ENCODE assay signal across 17 cellular contexts in genomic region chr5:62395210-62395950, GRCh38. TPM values are rescaled to one million over a fixed set of nuclear protein-coding genes. Genes with fewer than 3 reads are reported as not detected.
DNase-seq lines count a peak whose midpoint lies in the region; ATAC-seq and TF ChIP-seq lines count a peak whose summit lies in the region.
"Had no signal": no experiment of that assay in that cellular context is flagged by ENCODE, and none has a peak within 500 bp of the region (broad histone marks: within the 10 kb centered on the region; RNA-seq: fewer than 3 reads in every experiment).

No MANE protein-coding gene starts in this region.

- H3K36me3 Mint-ChIP-seq in CD4-positive, CD25-positive, alpha-beta regulatory T cell = peaks cover 38% of the 10 kb centered on the region
- peaks cover 100% of the 10 kb centered on the region for H3K36me3 Mint-ChIP-seq in activated T-helper 17 cell treated with anti-CD3 and anti-CD28 coated beads, Interleukin-2, amount 50 U/mL, for 72 hours (ENCODE audit: low read depth)

- no peak for TF ChIP-seq EP300 in SK-N-SH (IDR thresholded peaks at IDR 0.05; ENCODE audit: borderline replicate concordance in 1 of 2, low read depth in 1 of 2, low read length in 1 of 2)

- POLR2A ChIA-PET in SK-N-SH (lab: Yijun Ruan, JAX) = interaction anchor here (1.1 kb wide), 1 partner anchor 13 kb away, joined by 3 read pairs; no protein-coding TSS in a partner anchor

- H3K9ac ChIP-seq in SK-N-SH = no peak overlapping the region
- H3K9ac ChIP-seq: BLaER1 treated with 17β-estradiol and CSF1 and Interleukin-3, amounts not matched to agents 10 nM and 100 nM; KMS-11 had no signal

- WGBS in SK-N-SH (ENCODE audit: low lambda C conversion rate) = 95% methylated on average over 5 of the region's 5 CpGs

- H3K27ac Mint-ChIP-seq in CD4-positive, CD25-positive, alpha-beta regulatory T cell = peak overlapping the region in 2 of 3 donors; percentile 25 to 38
- H3K27ac Mint-ChIP-seq in activated T-helper 17 cell treated with anti-CD3 and anti-CD28 coated beads, Interleukin-2, amount 50 U/mL, for 72 hours = peak overlapping the region; percentile 50

- H3K4me1 ChIP-seq in CD4-positive, CD25-positive, alpha-beta regulatory T cell (ENCODE audit: control insufficient read depth, insufficient read depth, low read length, poor library complexity, severe bottlenecking) = no peaks in the 10 kb centered on the region
- no peaks in the 10 kb centered on the region for H3K4me1 ChIP-seq in SK-N-SH (ENCODE audit: control insufficient read depth in 1 of 2, insufficient read depth in 2 of 2, low read depth in 1 of 2, low read length in 1 of 2)

- H4K20me1 ChIP-seq in SK-N-SH (ENCODE audit: insufficient read depth) = no peaks in the 10 kb centered on the region

- no peak for ATAC-seq in CD4-positive, CD25-positive, alpha-beta regulatory T cell (ENCODE audit: low read depth in 2 of 2)
- ATAC-seq in activated T-helper 17 cell treated with anti-CD3 and anti-CD28 coated beads, Interleukin-2, amount 50 U/mL, for 72 hours (replicated peaks) = peak; percentile 75
- ATAC-seq: left colon had no signal

- peaks cover 9 to 30% (median 13%) of the 10 kb centered on the region in 4 donors for H3K4me1 Mint-ChIP-seq in CD4-positive, CD25-positive, alpha-beta regulatory T cell
- peaks cover 9% of the 10 kb centered on the region for H3K4me1 Mint-ChIP-seq in activated T-helper 17 cell treated with anti-CD3 and anti-CD28 coated beads, Interleukin-2, amount 50 U/mL, for 72 hours

- no peak overlapping the region for H3K27ac ChIP-seq in CD4-positive, CD25-positive, alpha-beta regulatory T cell (ENCODE audit: insufficient read depth, low read length, poor library complexity, severe bottlenecking)
- peak overlapping the region in 1 of 2 experiments; percentile 19; a peak in 1 of 4 replicates for H3K27ac ChIP-seq in SK-N-SH (ENCODE audit: low read depth in 2 of 2, low read length in 1 of 2)
- H3K27ac ChIP-seq: BLaER1 treated with 17β-estradiol and CSF1 and Interleukin-3, amounts not matched to agents 10 nM and 100 nM; hepatocyte; KMS-11; RWPE1 had no signal

- no peaks in the 10 kb centered on the region for H3K9me2 ChIP-seq in SK-N-SH

- no peak overlapping the region for H3K4me3 ChIP-seq in CD4-positive, CD25-positive, alpha-beta regulatory T cell (ENCODE audit: low read depth, low read length)
- no peak overlapping the region for H3K4me3 ChIP-seq in fibroblast of mammary gland (ENCODE audit: control insufficient read depth, low read depth, low read length)
- no peak overlapping the region for H3K4me3 ChIP-seq in SK-N-SH (ENCODE audit: low read depth in 2 of 2, low read length in 1 of 2)
- H3K4me3 ChIP-seq: BLaER1 treated with 17β-estradiol and CSF1 and Interleukin-3, amounts not matched to agents 10 nM and 100 nM; hepatocyte had no signal

- H3F3A ChIP-seq in SK-N-SH (replicated peaks; ENCODE audit: insufficient read depth) = peaks cover 19% of the 10 kb centered on the region

- TF ChIP-seq CTCF in fibroblast of mammary gland (conservative IDR thresholded peaks at IDR 0.05; ENCODE audit: control insufficient read depth, insufficient read depth, low read depth, low read length) (no peak), SK-N-SH (IDR thresholded peaks at IDR 0.05) (no peak)

- H3K79me2 ChIP-seq in SK-N-SH (ENCODE audit: insufficient read depth) = peaks cover 5% of the 10 kb centered on the region
- H3K79me2 ChIP-seq: hepatocyte had no signal

- peak overlapping the region in 1 of 4 donors; percentile 4 for H3K4me3 Mint-ChIP-seq in CD4-positive, CD25-positive, alpha-beta regulatory T cell
- H3K4me3 Mint-ChIP-seq in activated T-helper 17 cell treated with anti-CD3 and anti-CD28 coated beads, Interleukin-2, amount 50 U/mL, for 72 hours = peak overlapping the region; percentile 25

- CTCF ChIA-PET in SK-N-SH (lab: Yijun Ruan, JAX) = no interaction called here

- H3K27me3 Mint-ChIP-seq in CD4-positive, CD25-positive, alpha-beta regulatory T cell = no peaks in the 10 kb centered on the region
- no peaks in the 10 kb centered on the region for H3K27me3 Mint-ChIP-seq in activated T-helper 17 cell treated with anti-CD3 and anti-CD28 coated beads, Interleukin-2, amount 50 U/mL, for 72 hours

- H2AFZ ChIP-seq in SK-N-SH (ENCODE audit: low read depth) = no peak overlapping the region
- H2AFZ ChIP-seq: hepatocyte had no signal

- H3K4me2 ChIP-seq in SK-N-SH = no peak overlapping the region
- H3K4me2 ChIP-seq: BLaER1 treated with 17β-estradiol and CSF1 and Interleukin-3, amounts not matched to agents 10 nM and 100 nM; hepatocyte; KMS-11 had no signal

- no peaks in the 10 kb centered on the region for H3K9me3 Mint-ChIP-seq in CD4-positive, CD25-positive, alpha-beta regulatory T cell
- H3K9me3 Mint-ChIP-seq in activated T-helper 17 cell treated with anti-CD3 and anti-CD28 coated beads, Interleukin-2, amount 50 U/mL, for 72 hours = no peaks in the 10 kb centered on the region

- no peak for DNase-seq in CD4-positive, CD25-positive, alpha-beta regulatory T cell
- DNase-seq in ELR (ENCODE audit: low read depth) (peak; percentile 50), fibroblast of mammary gland (ENCODE audit: low read depth) (peak; percentile 47), 8988T (no peak), medulla oblongata (ENCODE audit: extremely low spot score) (no peak), SK-N-SH (no peak), NCI-H748 (lab: John Stamatoyannopoulos, UW; ENCODE audit: unreplicated experiment) (no peak)
- DNase-seq: left colon; NCI-H187 treated with DMSO at 0.1 percent for 48 hours; stimulated activated CD4-positive, alpha-beta T cell treated with anti-CD3 and anti-CD28 coated beads, Interleukin-4, amount 100 ng/mL, for 4 hours; stimulated activated naive CD4-positive, alpha-beta T cell; T-helper 9 cell had no signal

- no peak for TF ChIP-seq RAD21 in SK-N-SH (IDR thresholded peaks at IDR 0.05; ENCODE audit: low read length)

- no peaks in the 10 kb centered on the region for H3K27me3 ChIP-seq in CD4-positive, CD25-positive, alpha-beta regulatory T cell (ENCODE audit: control insufficient read depth, insufficient read depth, low read length)
- no peaks in the 10 kb centered on the region for H3K27me3 ChIP-seq in SK-N-SH (ENCODE audit: insufficient read depth)
- H3K27me3 ChIP-seq: BLaER1 treated with 17β-estradiol and CSF1 and Interleukin-3, amounts not matched to agents 10 nM and 100 nM; hepatocyte had no signal

- H3K36me3 ChIP-seq in CD4-positive, CD25-positive, alpha-beta regulatory T cell (ENCODE audit: control insufficient read depth, insufficient read depth, low read length) = peaks cover 64% of the 10 kb centered on the region
- H3K36me3 ChIP-seq in SK-N-SH (replicated peaks in 1 of 2; ENCODE audit: control insufficient read depth in 1 of 2, insufficient read depth in 2 of 2, low read length in 1 of 2) = peaks cover 55 to 69% of the 10 kb centered on the region in 2 experiments

- H3K9me3 ChIP-seq in CD4-positive, CD25-positive, alpha-beta regulatory T cell (ENCODE audit: control insufficient read depth in 2 of 2, low read length in 2 of 2) = no peaks in the 10 kb centered on the region
- H3K9me3 ChIP-seq in SK-N-SH = no peaks in the 10 kb centered on the region
- H3K9me3 ChIP-seq: BLaER1 treated with 17β-estradiol and CSF1 and Interleukin-3, amounts not matched to agents 10 nM and 100 nM had no signal

TF ChIP-seq in SK-N-SH, 30 proteins besides CTCF, POLR2A, EP300 and RAD21 (continues in another document):
- TF ChIP-seq MAX (IDR thresholded peaks at IDR 0.05; ENCODE audit: low read depth) (no peak), RXRA (IDR thresholded peaks at IDR 0.05; ENCODE audit: borderline replicate concordance, low read depth) (no peak), FOXM1 (IDR thresholded peaks at IDR 0.05; ENCODE audit: low read depth) (no peak), PBX3 (IDR thresholded peaks at IDR 0.05) (no peak), FOXJ3 (CRISPR knock-in tag; IDR thresholded peaks at IDR 0.05) (no peak), MEF2A (IDR thresholded peaks at IDR 0.05; ENCODE audit: borderline replicate concordance, low read depth) (no peak), FOSL2 (IDR thresholded peaks at IDR 0.05; ENCODE audit: borderline replicate concordance, low read depth) (no peak), POLR2AphosphoS5 (IDR thresholded peaks at IDR 0.05; ENCODE audit: low read depth, low read length) (no peak), SIN3A (IDR thresholded peaks at IDR 0.05; ENCODE audit: borderline replicate concordance, low read depth, low read length) (no peak)

RNA-seq across cellular contexts. Expression of gene DIMT1, which starts 8.3 kb away (rescaled TPM):
- 15.8 TPM for total RNA-seq in CD4-positive, CD25-positive, alpha-beta regulatory T cell
- 10 to 100 TPM; 44.3 to 57.2 (median 49.2) TPM for polyA plus RNA-seq in CD4-positive, CD25-positive, alpha-beta regulatory T cell
- total RNA-seq in activated T-helper 17 cell treated with anti-CD3 and anti-CD28 coated beads, Interleukin-2, amount 50 U/mL, for 72 hours = 10 to 100 TPM; 33.7 to 45.9 TPM
- polyA plus RNA-seq in SK-N-SH (2012; rRNA removed) = 29.5 and 37.2 TPM in 2 replicates
- 39.1 and 43.3 TPM in 2 replicates for polyA plus RNA-seq in SK-N-SH (2012; cell fraction: cytosol; rRNA removed)
- 14.6 and 24.4 TPM in 2 replicates for polyA plus RNA-seq in SK-N-SH (2012; cell fraction: nucleus; rRNA removed)

RNA-seq across cellular contexts. Expression of gene IPO11, which starts 17.2 kb away (rescaled TPM):
- 23.3 TPM for total RNA-seq in CD4-positive, CD25-positive, alpha-beta regulatory T cell
- polyA plus RNA-seq in CD4-positive, CD25-positive, alpha-beta regulatory T cell = 1 to 10 TPM; 3.7 to 9.5 (median 5.5) TPM
- total RNA-seq in activated T-helper 17 cell treated with anti-CD3 and anti-CD28 coated beads, Interleukin-2, amount 50 U/mL, for 72 hours = 10 to 100 TPM; 30.2 to 62.2 TPM
- polyA plus RNA-seq in SK-N-SH (2012; rRNA removed) = 8.1 and 13.3 TPM in 2 replicates
- polyA plus RNA-seq in SK-N-SH (2012; cell fraction: cytosol; rRNA removed) = 10.1 and 10.2 TPM in 2 replicates
- 11.1 and 17.0 TPM in 2 replicates for polyA plus RNA-seq in SK-N-SH (2012; cell fraction: nucleus; rRNA removed)

Comparison
In these comparisons a context has a peak if more than half of its experiments do, and no peak if none do; other contexts are left out.
1. DNase-seq: peak in ELR (single experiment) and fibroblast of mammary gland (single experiment); none in CD4-positive, CD25-positive, alpha-beta regulatory T cell (0 of 3), 8988T (single experiment), medulla oblongata (single experiment), SK-N-SH (single experiment) and NCI-H748 (single experiment).